In genomic region chr5:43120720-43121564, GRCh38 we compare ENCODE assay signal across 8 cellular contexts. TPM values are rescaled to one million over a fixed set of nuclear protein-coding genes. Genes with fewer than 3 reads are reported as not detected.
DNase-seq lines count a peak whose midpoint lies in the region; ATAC-seq lines count a peak whose summit lies in the region.

Gene ZNF131 (plus strand): TSS chr5:43120914. CDS start chr5:43122054, 1,140 bp downstream.

- H3K9me3 Mint-ChIP-seq in activated T-helper 1 cell treated with anti-CD3 and anti-CD28 coated beads, Interleukin-12 subunit alpha, Interleukin-12 subunit beta, Interleukin-2, Interleukin-4 antibody, amounts not matched to agents 30 ng/mL and 10 ng/mL and 1 ng/mL, durations not matched to agents 14 hours and 24 hours and 36 hours: no peaks in the 10 kb centered on the region
- H3K9me3 Mint-ChIP-seq in naive thymus-derived CD4-positive, alpha-beta T cell: peaks cover 0 to 3% (median 0%) of the 10 kb centered on the region in 11 donors
- H3K9me3 Mint-ChIP-seq in stimulated activated naive B cell treated with anti-CD40 and anti-IgM and Interleukin-4, amounts not matched to agents 10 μg/mL and 1 μg/mL and 100 μg/mL, for 72 hours: no peaks in the 10 kb centered on the region

- CTCF ChIA-PET in naive thymus-derived CD4-positive, alpha-beta T cell (lab: Charles Lee): interaction anchor here (0.5 to 3.8 kb wide), 23 partner anchors 10 to 363 kb away, joined by 3 to 42 read pairs (median 5); partner anchors contain the start of gene TMEM267

- peaks cover 42% of the 10 kb centered on the region for H3K4me1 Mint-ChIP-seq in activated T-helper 1 cell treated with anti-CD3 and anti-CD28 coated beads, Interleukin-12 subunit alpha, Interleukin-12 subunit beta, Interleukin-2, Interleukin-4 antibody, amounts not matched to agents 30 ng/mL and 10 ng/mL and 1 ng/mL, durations not matched to agents 14 hours and 24 hours and 36 hours (ENCODE audit: low read depth)
- H3K4me1 Mint-ChIP-seq in naive thymus-derived CD4-positive, alpha-beta T cell: peaks cover 22 to 47% (median 44%) of the 10 kb centered on the region in 7 donors
- peaks cover 11 to 20% of the 10 kb centered on the region in 2 donors for H3K4me1 Mint-ChIP-seq in stimulated activated naive B cell treated with anti-CD40 and anti-IgM and Interleukin-4, amounts not matched to agents 10 μg/mL and 1 μg/mL and 100 μg/mL, for 72 hours

- peak within 1 kb of the TSS; percentile 98 for H3K9ac ChIP-seq in Karpas-422 (ENCODE audit: low read length)

- H4K20me1 ChIP-seq in Karpas-422 (ENCODE audit: insufficient read depth, low read depth, low read length): peaks cover 7% of the 10 kb centered on the region; the same call in 1 of the 2 replicates

- peak; percentile 95 for ATAC-seq in GM21825 (IDR thresholded peaks at IDR 0.05; ENCODE audit: unreplicated experiment)
- ATAC-seq in naive thymus-derived CD4-positive, alpha-beta T cell: peak; percentile 93
- peak; percentile 93 to 95 for ATAC-seq in stimulated activated naive B cell treated with anti-CD40 and anti-IgM and Interleukin-4, amounts not matched to agents 10 μg/mL and 1 μg/mL and 100 μg/mL, for 72 hours (replicated peaks)

- peak within 1 kb of the TSS; percentile 95 for H3K4me3 Mint-ChIP-seq in activated T-helper 1 cell treated with anti-CD3 and anti-CD28 coated beads, Interleukin-12 subunit alpha, Interleukin-12 subunit beta, Interleukin-2, Interleukin-4 antibody, amounts not matched to agents 30 ng/mL and 10 ng/mL and 1 ng/mL, durations not matched to agents 14 hours and 24 hours and 36 hours
- peak within 1 kb of the TSS; percentile 89 to 98 (median 96) for H3K4me3 Mint-ChIP-seq in naive thymus-derived CD4-positive, alpha-beta T cell
- peak within 1 kb of the TSS; percentile 85 to 93 for H3K4me3 Mint-ChIP-seq in stimulated activated naive B cell treated with anti-CD40 and anti-IgM and Interleukin-4, amounts not matched to agents 10 μg/mL and 1 μg/mL and 100 μg/mL, for 72 hours

- intact Hi-C loops in activated T-helper 1 cell treated with anti-CD3 and anti-CD28 coated beads, Interleukin-12 subunit alpha, Interleukin-12 subunit beta, Interleukin-2, Interleukin-4 antibody, amounts not matched to agents 30 ng/mL and 10 ng/mL and 1 ng/mL, durations not matched to agents 14 hours and 24 hours and 36 hours (cut with micrococcal nuclease): loop anchor here (1.0 to 10.0 kb wide), 17 partner anchors 12 to 484 kb away; partner anchors contain the start of genes ANXA2R, C5orf34, HMGCS1 and NNT
- intact Hi-C loops in naive thymus-derived CD4-positive, alpha-beta T cell (cut with micrococcal nuclease): loop anchor here (1.0 to 10.0 kb wide), 31 partner anchors 11 to 1686 kb away; partner anchors contain the start of genes C5orf34 (in 2 of the 2), HMGCS1 (in 2 of the 2), MRPS30 (in 2 of the 2) and NNT (in 2 of the 2)

- H2AFZ ChIP-seq in Karpas-422 (ENCODE audit: low read length): peak within 1 kb of the TSS; percentile 48; the same call in 1 of the 2 replicates

- peaks cover 45% of the 10 kb centered on the region for H3K79me2 ChIP-seq in Karpas-422 (ENCODE audit: low read length)

- peaks cover 2% of the 10 kb centered on the region for H3K27me3 Mint-ChIP-seq in activated T-helper 1 cell treated with anti-CD3 and anti-CD28 coated beads, Interleukin-12 subunit alpha, Interleukin-12 subunit beta, Interleukin-2, Interleukin-4 antibody, amounts not matched to agents 30 ng/mL and 10 ng/mL and 1 ng/mL, durations not matched to agents 14 hours and 24 hours and 36 hours (ENCODE audit: insufficient read depth)
- H3K27me3 Mint-ChIP-seq in naive thymus-derived CD4-positive, alpha-beta T cell: peaks cover 0 to 4% (median 0%) of the 10 kb centered on the region in 5 donors
- H3K27me3 Mint-ChIP-seq in stimulated activated naive B cell treated with anti-CD40 and anti-IgM and Interleukin-4, amounts not matched to agents 10 μg/mL and 1 μg/mL and 100 μg/mL, for 72 hours: no peaks in the 10 kb centered on the region

- H3K4me2 ChIP-seq in Karpas-422 (ENCODE audit: low read depth, low read length, poor library complexity, severe bottlenecking): peak within 1 kb of the TSS; percentile 74

- DNase-seq in DMS79 treated with DMSO at 0.1 percent for 48 hours (lab: John Stamatoyannopoulos, UW): peak; percentile 83
- peak; percentile 98 for DNase-seq in Karpas-422
- DNase-seq in RKO (ENCODE audit: low spot score): peak; percentile 96
- DNase-seq in activated T-helper 1 cell treated with anti-CD3 and anti-CD28 coated beads, Interleukin-12 subunit alpha, Interleukin-12 subunit beta, Interleukin-2, Interleukin-4 antibody, amounts not matched to agents 30 ng/mL and 10 ng/mL and 1 ng/mL, durations not matched to agents 14 hours and 24 hours and 36 hours (ENCODE audit: low spot score): peak; percentile 96
- peak; percentile 98 for DNase-seq in fibroblast of gingiva (ENCODE audit: low read depth)
- DNase-seq in naive thymus-derived CD4-positive, alpha-beta T cell: peak; percentile 95 to 99 (median 98)
- peak; percentile 96 for DNase-seq in stimulated activated naive B cell treated with anti-CD40 and anti-IgM and Interleukin-4, amounts not matched to agents 10 μg/mL and 1 μg/mL and 100 μg/mL, for 72 hours

- H3K4me1 ChIP-seq in Karpas-422 (ENCODE audit: low read length): peaks cover 44% of the 10 kb centered on the region
- H3K4me1 ChIP-seq in naive thymus-derived CD4-positive, alpha-beta T cell (ENCODE audit: control insufficient read depth in 2 of 2, insufficient read depth in 2 of 2, low read length in 2 of 2): peaks cover 27 to 30% of the 10 kb centered on the region in 2 donors

- H3K9me2 ChIP-seq in Karpas-422 (replicated peaks; ENCODE audit: insufficient read depth, low read length): no peaks in the 10 kb centered on the region

- peak within 1 kb of the TSS; percentile 81 for H3K27ac ChIP-seq in Karpas-422 (ENCODE audit: low read length)
- H3K27ac ChIP-seq in naive thymus-derived CD4-positive, alpha-beta T cell (ENCODE audit: low read depth, low read length): peak within 1 kb of the TSS; percentile 97

- peaks cover 22% of the 10 kb centered on the region for H3K36me3 Mint-ChIP-seq in activated T-helper 1 cell treated with anti-CD3 and anti-CD28 coated beads, Interleukin-12 subunit alpha, Interleukin-12 subunit beta, Interleukin-2, Interleukin-4 antibody, amounts not matched to agents 30 ng/mL and 10 ng/mL and 1 ng/mL, durations not matched to agents 14 hours and 24 hours and 36 hours (ENCODE audit: low read depth)
- H3K36me3 Mint-ChIP-seq in naive thymus-derived CD4-positive, alpha-beta T cell: peaks cover 5 to 20% (median 16%) of the 10 kb centered on the region in 5 donors
- peaks cover 7 to 15% of the 10 kb centered on the region in 2 donors for H3K36me3 Mint-ChIP-seq in stimulated activated naive B cell treated with anti-CD40 and anti-IgM and Interleukin-4, amounts not matched to agents 10 μg/mL and 1 μg/mL and 100 μg/mL, for 72 hours

- H3K4me3 ChIP-seq in Karpas-422 (ENCODE audit: low read length): peak within 1 kb of the TSS; percentile 96
- H3K4me3 ChIP-seq in naive thymus-derived CD4-positive, alpha-beta T cell (ENCODE audit: low read length): peak within 1 kb of the TSS; percentile 70

- peaks cover 32% of the 10 kb centered on the region for H3K36me3 ChIP-seq in Karpas-422 (ENCODE audit: insufficient read depth, low read length)
- H3K36me3 ChIP-seq in naive thymus-derived CD4-positive, alpha-beta T cell (ENCODE audit: control insufficient read depth in 2 of 3, insufficient read depth in 3 of 3, low read length in 3 of 3): peaks cover 6 to 18% (median 10%) of the 10 kb centered on the region in 3 experiments

- POLR2A ChIA-PET in naive thymus-derived CD4-positive, alpha-beta T cell (lab: Charles Lee): interaction anchor here (0.5 to 9.6 kb wide), 42 partner anchors 9 to 1702 kb away, joined by 3 to 210 read pairs (median 4); partner anchors contain the start of genes ANXA2R, HMGCS1, NNT and OXCT1

- H3K9me3 ChIP-seq in Karpas-422 (ENCODE audit: low read length): no peaks in the 10 kb centered on the region
- no peaks in the 10 kb centered on the region for H3K9me3 ChIP-seq in naive thymus-derived CD4-positive, alpha-beta T cell (ENCODE audit: control insufficient read depth in 2 of 3, low read length in 3 of 3)

- no peaks in the 10 kb centered on the region for H3K27me3 ChIP-seq in Karpas-422 (ENCODE audit: low read length)
- H3K27me3 ChIP-seq in naive thymus-derived CD4-positive, alpha-beta T cell (ENCODE audit: control insufficient read depth in 2 of 2, insufficient read depth in 2 of 2, low read length in 2 of 2): no peaks in the 10 kb centered on the region

- peak within 1 kb of the TSS; percentile 98 for H3K27ac Mint-ChIP-seq in activated T-helper 1 cell treated with anti-CD3 and anti-CD28 coated beads, Interleukin-12 subunit alpha, Interleukin-12 subunit beta, Interleukin-2, Interleukin-4 antibody, amounts not matched to agents 30 ng/mL and 10 ng/mL and 1 ng/mL, durations not matched to agents 14 hours and 24 hours and 36 hours
- peak within 1 kb of the TSS; percentile 86 to 99 (median 96) for H3K27ac Mint-ChIP-seq in naive thymus-derived CD4-positive, alpha-beta T cell
- H3K27ac Mint-ChIP-seq in stimulated activated naive B cell treated with anti-CD40 and anti-IgM and Interleukin-4, amounts not matched to agents 10 μg/mL and 1 μg/mL and 100 μg/mL, for 72 hours: peak within 1 kb of the TSS; percentile 95

RNA-seq across cellular contexts. Expression of gene ZNF131, which starts in this region (rescaled TPM):
- total RNA-seq in Karpas-422 (2014; rRNA removed; shearing (Covaris generic); ENCODE audit: low replicate concordance): 64.1 and 78.0 TPM in 2 replicates
- 38.3 and 40.2 TPM in 2 replicates for total RNA-seq in activated T-helper 1 cell treated with anti-CD3 and anti-CD28 coated beads, Interleukin-12 subunit alpha, Interleukin-12 subunit beta, Interleukin-2, Interleukin-4 antibody, amounts not matched to agents 30 ng/mL and 10 ng/mL and 1 ng/mL, durations not matched to agents 14 hours and 24 hours and 36 hours
- total RNA-seq in naive thymus-derived CD4-positive, alpha-beta T cell: 10 to 100 TPM; 47.2 to 83.4 (median 67.8) TPM
- polyA plus RNA-seq in naive thymus-derived CD4-positive, alpha-beta T cell: 10 to 100 TPM; 65.3 to 83.2 TPM

Comparison
In these comparisons a context has a peak if more than half of its experiments do, and no peak if none do; other contexts are left out.
1. Peak in every context shown above with its lines: DNase-seq, ATAC-seq, H3K4me3 ChIP-seq and H3K27ac ChIP-seq.